In the genomic region with DNA sequence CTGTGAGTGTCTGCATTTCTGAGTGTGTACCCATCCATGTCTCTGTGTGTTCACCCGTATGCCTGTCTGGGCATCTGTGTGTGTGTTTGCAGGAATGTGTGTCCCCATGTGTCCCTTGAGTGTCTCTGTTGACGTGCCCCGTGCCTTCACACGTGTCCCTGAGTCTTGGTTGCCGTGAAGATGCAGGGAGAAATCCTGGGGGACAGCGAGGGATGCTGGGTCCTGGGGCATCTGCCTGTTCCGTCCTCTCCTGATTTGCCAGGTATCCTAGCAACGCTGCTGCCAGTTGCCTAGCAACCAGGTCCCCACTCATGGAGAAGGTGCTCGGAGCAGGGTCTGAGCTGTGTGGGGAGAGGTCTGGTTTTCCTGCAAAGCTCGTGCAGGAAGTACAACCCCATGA, we compare ENCODE assay signal across 20 cellular contexts. TPM values are rescaled to one million over a fixed set of nuclear protein-coding genes. Genes with fewer than 3 reads are reported as not detected.
DNase-seq lines count a peak whose midpoint lies in the region; ATAC-seq, FAIRE-seq and TF ChIP-seq lines count a peak whose summit lies in the region.
"Had no signal": no experiment of that assay in that cellular context is flagged by ENCODE, and none has a peak within 500 bp of the region (broad histone marks: within the 10 kb centered on the region; RNA-seq: fewer than 3 reads in every experiment).

No MANE protein-coding gene starts in this region.

- no peak overlapping the region for H3K9ac ChIP-seq in H1 (replicated peaks in 1 of 4; ENCODE audit: extremely low read depth in 1 of 4, low read depth in 3 of 4, low read length in 3 of 4)

- TF ChIP-seq EP300 in H1 (IDR thresholded peaks at IDR 0.05; ENCODE audit: borderline replicate concordance in 1 of 2, low read depth in 2 of 2, low read length in 2 of 2): no peak

- TF ChIP-seq RAD21 in H1 (IDR thresholded peaks at IDR 0.05 in 1 of 2, conservative IDR thresholded peaks at IDR 0.05 in 1 of 2; ENCODE audit: low read depth in 2 of 2, low read length in 2 of 2): no peak

- H3K27me3 Mint-ChIP-seq in activated CD8-positive, alpha-beta T cell treated with anti-CD3 and anti-CD28 coated beads for 36 hours: no peaks in the 10 kb centered on the region
- H3K27me3 Mint-ChIP-seq: central memory CD8-positive, alpha-beta T cell had no signal

- H2BK12ac ChIP-seq in H1 (ENCODE audit: low read depth, low read length): no peak overlapping the region

- H3K36me3 Mint-ChIP-seq in activated CD8-positive, alpha-beta T cell treated with anti-CD3 and anti-CD28 coated beads for 36 hours (ENCODE audit: low read depth): no peaks in the 10 kb centered on the region
- H3K36me3 Mint-ChIP-seq: activated naive CD8-positive, alpha-beta T cell treated with anti-CD3 and anti-CD28 coated beads, Interleukin-2, amount 10 ng/mL, durations not matched to agents 7 days and 5 days had no signal

- H2BK120ac ChIP-seq in H1 (replicated peaks; ENCODE audit: low read depth, low read length): no peak overlapping the region

- H3K27ac ChIP-seq in H1 (ENCODE audit: low read depth, low read length): no peak overlapping the region
- H3K27ac ChIP-seq: foreskin keratinocyte, stomach, uterus had no signal

- no peaks in the 10 kb centered on the region for H3K9me3 Mint-ChIP-seq in activated CD8-positive, alpha-beta T cell treated with anti-CD3 and anti-CD28 coated beads for 36 hours
- H3K9me3 Mint-ChIP-seq: central memory CD8-positive, alpha-beta T cell had no signal

- TF ChIP-seq CTCF in H1 (IDR thresholded peaks at IDR 0.05; ENCODE audit: control extremely low read depth in 1 of 3, insufficient read depth in 1 of 3, low read depth in 1 of 3, low read length in 3 of 3): no peak
- TF ChIP-seq CTCF in activated CD8-positive, alpha-beta T cell treated with anti-CD3 and anti-CD28 coated beads for 36 hours (IDR thresholded peaks at IDR 0.05): no peak

- H3K27ac Mint-ChIP-seq in activated CD8-positive, alpha-beta T cell treated with anti-CD3 and anti-CD28 coated beads for 36 hours: no peak overlapping the region
- H3K27ac Mint-ChIP-seq: activated naive CD8-positive, alpha-beta T cell treated with anti-CD3 and anti-CD28 coated beads, Interleukin-2, amount 10 ng/mL, durations not matched to agents 7 days and 5 days; activated T-cell treated with anti-CD3 and anti-CD28 coated beads, Interleukin-2, amount 50 U/mL, for 72 hours had no signal

- no peaks in the 10 kb centered on the region for H3K4me1 Mint-ChIP-seq in activated CD8-positive, alpha-beta T cell treated with anti-CD3 and anti-CD28 coated beads for 36 hours (ENCODE audit: low read depth)
- H3K4me1 Mint-ChIP-seq: central memory CD8-positive, alpha-beta T cell had no signal

- no peak overlapping the region for H3K56ac ChIP-seq in H1 (replicated peaks; ENCODE audit: insufficient read length, low read depth, low read length)

- H2BK15ac ChIP-seq in H1 (ENCODE audit: low read length): no peak overlapping the region

- H3K4me1 ChIP-seq in H1 (replicated peaks in 1 of 4; ENCODE audit: control insufficient read depth in 3 of 4, insufficient read depth in 4 of 4, low read length in 3 of 4): peaks cover 0 to 7% (median 2%) of the 10 kb centered on the region in 4 experiments; a peak in 4 of 7 replicates
- H3K4me1 ChIP-seq: foreskin keratinocyte, stomach, uterus had no signal

- H2AK5ac ChIP-seq in H1 (ENCODE audit: low read depth, low read length): no peak overlapping the region; the same call in 1 of the 2 replicates

- no peaks in the 10 kb centered on the region for H3K79me1 ChIP-seq in H1 (ENCODE audit: low read depth, low read length)

- H2BK20ac ChIP-seq in H1 (ENCODE audit: low read length): no peak overlapping the region

- H3K4me3 Mint-ChIP-seq in activated CD8-positive, alpha-beta T cell treated with anti-CD3 and anti-CD28 coated beads for 36 hours: no peak overlapping the region
- H3K4me3 Mint-ChIP-seq: activated naive CD8-positive, alpha-beta T cell treated with anti-CD3 and anti-CD28 coated beads, Interleukin-2, amount 10 ng/mL, durations not matched to agents 7 days and 5 days; activated T-cell treated with anti-CD3 and anti-CD28 coated beads, Interleukin-2, amount 50 U/mL, for 72 hours; central memory CD8-positive, alpha-beta T cell had no signal

- CTCF ChIA-PET in H1 (lab: Charles Lee; ENCODE audit: partially characterized antibody): interaction anchor here (1.0 to 4.5 kb wide), 5 partner anchors 12 to 52 kb away, joined by 3 to 28 read pairs (median 5); no protein-coding TSS in a partner anchor
- CTCF ChIA-PET in activated CD8-positive, alpha-beta T cell treated with anti-CD3 and anti-CD28 coated beads for 36 hours (lab: Charles Lee): no interaction called here

- H2AFZ ChIP-seq in H1 (ENCODE audit: low read length): no peak overlapping the region

- no peak overlapping the region for H4K5ac ChIP-seq in H1 (ENCODE audit: insufficient read length, low read depth, low read length)

- no peak for TF ChIP-seq POLR2A in H1 (IDR thresholded peaks at IDR 0.05; ENCODE audit: control extremely low read depth in 1 of 2, low read depth in 2 of 2, low read length in 2 of 2)

- H3K23me2 ChIP-seq in H1 (ENCODE audit: low read depth, low read length): no peaks in the 10 kb centered on the region

- no peaks in the 10 kb centered on the region for H3K79me2 ChIP-seq in H1 (ENCODE audit: control insufficient read depth in 1 of 2, insufficient read depth in 2 of 2, low read length in 2 of 2)

- no peak overlapping the region for H3K23ac ChIP-seq in H1 (ENCODE audit: insufficient read length)

- H3K27me3 ChIP-seq in H1 (replicated peaks in 1 of 4; ENCODE audit: control insufficient read depth in 3 of 4, extremely low read depth in 1 of 4, insufficient read depth in 3 of 4, low read length in 3 of 4): peaks cover under 1 to 14% (median 6%) of the 10 kb centered on the region in 4 experiments; a peak in 6 of 7 replicates
- H3K27me3 ChIP-seq: uterus had no signal

- H3K4me3 ChIP-seq in H1 (ENCODE audit: extremely low read depth in 1 of 4, insufficient read depth in 2 of 4, low read depth in 3 of 4, low read length in 4 of 4): no peak overlapping the region
- H3K4me3 ChIP-seq: stomach, uterus had no signal

- no peak overlapping the region for H2BK5ac ChIP-seq in H1 (ENCODE audit: low read depth, low read length)

- H3K9me3 ChIP-seq in H1 (ENCODE audit: insufficient read depth in 2 of 2, low read depth in 1 of 2, low read length in 1 of 2): no peaks in the 10 kb centered on the region

- no peaks in the 10 kb centered on the region for H3K36me3 ChIP-seq in H1 (ENCODE audit: control insufficient read depth in 2 of 4, insufficient read depth in 4 of 4, low read length in 3 of 4)
- H3K36me3 ChIP-seq: stomach, uterus had no signal

- no peak overlapping the region for H3K4me2 ChIP-seq in H1 (ENCODE audit: insufficient read depth in 1 of 2, low read depth in 2 of 2, low read length in 2 of 2)

- H4K8ac ChIP-seq in H1 (ENCODE audit: extremely low read depth, insufficient read depth, low read length): peak overlapping the region; percentile 35; the same call in 1 of the 2 replicates

- DNase-seq in SHP77 (lab: John Stamatoyannopoulos, UW) (peak; percentile 24 to 39), SHP77 treated with DMSO at 0.1 percent for 48 hours (lab: John Stamatoyannopoulos, UW) (no peak), NCI-H524 treated with DMSO at 0.1 percent for 48 hours (lab: John Stamatoyannopoulos, UW) (peak; percentile 47), H1 (ENCODE audit: low read depth in 1 of 2, low spot score in 2 of 2) (no peak)
- DNase-seq in activated CD8-positive, alpha-beta T cell treated with anti-CD3 and anti-CD28 coated beads for 36 hours: no peak
- DNase-seq: activated CD4-positive, alpha-beta T cell treated with anti-CD3 and anti-CD28 coated beads, Interleukin-2, amount 50 U/mL, for 4 hours; activated naive CD8-positive, alpha-beta T cell treated with anti-CD3 and anti-CD28 coated beads, Interleukin-2, amount 10 ng/mL, durations not matched to agents 7 days and 5 days; activated T-cell treated with anti-CD3 and anti-CD28 coated beads, Interleukin-2, amount 50 U/mL, for 72 hours; foreskin keratinocyte; left ventricle myocardium superior; NCI-H2029; OCI-M1; stomach; uterus had no signal

- intact Hi-C loops in activated CD8-positive, alpha-beta T cell treated with anti-CD3 and anti-CD28 coated beads for 36 hours (cut with micrococcal nuclease): no loop called here

- no peak overlapping the region for H3K4ac ChIP-seq in H1 (replicated peaks; ENCODE audit: insufficient read length, low read depth, low read length)

- POLR2A ChIA-PET in H1 (lab: Charles Lee; ENCODE audit: partially characterized antibody): no interaction called here
- POLR2A ChIA-PET in activated CD8-positive, alpha-beta T cell treated with anti-CD3 and anti-CD28 coated beads for 36 hours (lab: Charles Lee): interaction anchor here (1.4 kb wide), 1 partner anchor 9 kb away, joined by 5 read pairs; no protein-coding TSS in a partner anchor

- no peak for FAIRE-seq in H1 (lab: Jason Lieb, UNC)

- 88% methylated on average over 10 of the region's 10 CpGs; no CpG with 5 or more reads in 1 of the 2 experiments for WGBS in H1 (ENCODE audit: extremely low coverage in 1 of 2, insufficient coverage in 1 of 2, insufficient read length in 1 of 2, insufficient replicate concordance in 2 of 2, low coverage in 1 of 2, low lambda C conversion rate in 2 of 2, missing lambda C conversion rate in 1 of 2), 2 experiments

- ATAC-seq in HG03039 (IDR thresholded peaks at IDR 0.05; ENCODE audit: unreplicated experiment) (no peak), HG02884 (IDR thresholded peaks at IDR 0.05; ENCODE audit: unreplicated experiment) (no peak), GM21360 (IDR thresholded peaks at IDR 0.05; ENCODE audit: unreplicated experiment) (no peak)
- no peak for ATAC-seq in activated CD8-positive, alpha-beta T cell treated with anti-CD3 and anti-CD28 coated beads for 36 hours
- ATAC-seq: activated T-cell treated with anti-CD3 and anti-CD28 coated beads, Interleukin-2, amount 50 U/mL, for 72 hours; foreskin keratinocyte; left ventricle myocardium superior had no signal

- peaks cover 1 to 2% of the 10 kb centered on the region in 2 experiments for H4K20me1 ChIP-seq in H1 (replicated peaks in 1 of 2; ENCODE audit: control insufficient read depth in 1 of 2, insufficient read depth in 2 of 2, low read length in 2 of 2)

- H3K18ac ChIP-seq in H1 (ENCODE audit: extremely low read depth, low read length): no peak overlapping the region

- H4K91ac ChIP-seq in H1 (replicated peaks; ENCODE audit: insufficient read length, low read length): no peak overlapping the region

- no peak overlapping the region for H3K14ac ChIP-seq in H1 (ENCODE audit: insufficient read length)

RNA-seq across cellular contexts. Expression of a gene that starts 6.0 kb away (rescaled TPM):
- 0.41 and 0.52 TPM in 2 replicates for total RNA-seq in H1 (2021; fragmentation: NEBNext Ultra II Directional; extraction: Animal tissue kit (Norgen Biotek cat#: 25700))
- polyA plus RNA-seq in H1 (2011; rRNA removed): 0.53 and 0.91 TPM in 2 replicates
- polyA plus RNA-seq in H1 (2011; cell fraction: cytosol; rRNA removed): 0.65 TPM
- 0.34 TPM for polyA plus RNA-seq in H1 (2011; cell fraction: nucleus; rRNA removed)
- 0.24 TPM in 1 of 4 replicates, not detected in the others for polyA plus RNA-seq in H1 (2012, experiment 1 of 2)
- not detected for polyA plus RNA-seq in H1 (2012, experiment 2 of 2)
- polyA plus RNA-seq in H1 (2013, experiment 1 of 2): 0.20 TPM
- polyA plus RNA-seq in H1 (2013, experiment 2 of 2): 0.28 TPM
- not detected in 2 replicates for polyA minus RNA-seq in H1 (2011; rRNA and poly(A)+ RNA removed)
- not detected for polyA minus RNA-seq in H1 (2011; cell fraction: cytosol; rRNA and poly(A)+ RNA removed)
- not detected for polyA minus RNA-seq in H1 (2011; cell fraction: nucleus; rRNA and poly(A)+ RNA removed)
- total RNA-seq in activated CD8-positive, alpha-beta T cell treated with anti-CD3 and anti-CD28 coated beads for 36 hours: under 1 TPM; 0.43 TPM
- total RNA-seq: foreskin keratinocyte, left ventricle myocardium superior, pulmonary artery endothelial cell, stomach, uterus had no signal

RNA-seq across cellular contexts. Expression of a gene that starts 10.3 kb away (rescaled TPM):
- 0.52 and 0.63 TPM in 2 replicates for total RNA-seq in H1 (2021; fragmentation: NEBNext Ultra II Directional; extraction: Animal tissue kit (Norgen Biotek cat#: 25700))
- 0.98 and 2.0 TPM in 2 replicates for polyA plus RNA-seq in H1 (2011; rRNA removed)
- polyA plus RNA-seq in H1 (2011; cell fraction: cytosol; rRNA removed): 1.3 TPM
- polyA plus RNA-seq in H1 (2011; cell fraction: nucleus; rRNA removed): 2.1 TPM
- polyA plus RNA-seq in H1 (2012, experiment 1 of 2): 0.52 to 1.4 TPM (median 1.1 TPM) in 4 replicates
- polyA plus RNA-seq in H1 (2012, experiment 2 of 2): 0.81 TPM
- 0.39 TPM for polyA plus RNA-seq in H1 (2013, experiment 1 of 2)
- polyA plus RNA-seq in H1 (2013, experiment 2 of 2): 0.46 TPM
- polyA minus RNA-seq in H1 (2011; rRNA and poly(A)+ RNA removed): 1.2 and 1.4 TPM in 2 replicates
- polyA minus RNA-seq in H1 (2011; cell fraction: cytosol; rRNA and poly(A)+ RNA removed): 1.4 TPM
- 0.50 TPM for polyA minus RNA-seq in H1 (2011; cell fraction: nucleus; rRNA and poly(A)+ RNA removed)
- total RNA-seq in activated CD8-positive, alpha-beta T cell treated with anti-CD3 and anti-CD28 coated beads for 36 hours: under 1 TPM; 0.61 to 0.63 TPM

RNA-seq across cellular contexts. Expression of a gene that starts 10.8 kb away (rescaled TPM):
- 12.7 and 13.1 TPM in 2 replicates for total RNA-seq in H1 (2021; fragmentation: NEBNext Ultra II Directional; extraction: Animal tissue kit (Norgen Biotek cat#: 25700))
- 16.8 and 21.9 TPM in 2 replicates for polyA plus RNA-seq in H1 (2011; rRNA removed)
- polyA plus RNA-seq in H1 (2011; cell fraction: cytosol; rRNA removed): 14.6 TPM
- polyA plus RNA-seq in H1 (2011; cell fraction: nucleus; rRNA removed): 18.9 TPM
- 9.5 to 12.1 TPM (median 10.6 TPM) in 4 replicates for polyA plus RNA-seq in H1 (2012, experiment 1 of 2)
- 8.8 TPM for polyA plus RNA-seq in H1 (2012, experiment 2 of 2)
- polyA plus RNA-seq in H1 (2013, experiment 1 of 2): 9.0 TPM
- 8.9 TPM for polyA plus RNA-seq in H1 (2013, experiment 2 of 2)
- polyA minus RNA-seq in H1 (2011; rRNA and poly(A)+ RNA removed): 4.3 and 4.8 TPM in 2 replicates
- 8.7 TPM for polyA minus RNA-seq in H1 (2011; cell fraction: cytosol; rRNA and poly(A)+ RNA removed)
- polyA minus RNA-seq in H1 (2011; cell fraction: nucleus; rRNA and poly(A)+ RNA removed): 6.3 TPM
- total RNA-seq in activated CD8-positive, alpha-beta T cell treated with anti-CD3 and anti-CD28 coated beads for 36 hours: 10 to 100 TPM; 42.5 to 44.1 TPM

RNA-seq across cellular contexts. Expression of a gene that starts 17.2 kb away (rescaled TPM):
- total RNA-seq in H1 (2021; fragmentation: NEBNext Ultra II Directional; extraction: Animal tissue kit (Norgen Biotek cat#: 25700)): not detected in 2 replicates
- not detected in 2 replicates for polyA plus RNA-seq in H1 (2011; rRNA removed)
- polyA plus RNA-seq in H1 (2011; cell fraction: cytosol; rRNA removed): not detected
- not detected for polyA plus RNA-seq in H1 (2011; cell fraction: nucleus; rRNA removed)
- polyA plus RNA-seq in H1 (2012, experiment 1 of 2): 0.11 TPM in 1 of 4 replicates, not detected in the others
- not detected for polyA plus RNA-seq in H1 (2012, experiment 2 of 2)
- not detected for polyA plus RNA-seq in H1 (2013, experiment 1 of 2)
- polyA plus RNA-seq in H1 (2013, experiment 2 of 2): not detected
- not detected in 2 replicates for polyA minus RNA-seq in H1 (2011; rRNA and poly(A)+ RNA removed)
- not detected for polyA minus RNA-seq in H1 (2011; cell fraction: cytosol; rRNA and poly(A)+ RNA removed)
- not detected for polyA minus RNA-seq in H1 (2011; cell fraction: nucleus; rRNA and poly(A)+ RNA removed)
- total RNA-seq in activated CD8-positive, alpha-beta T cell treated with anti-CD3 and anti-CD28 coated beads for 36 hours: not detected
- total RNA-seq: activated naive CD8-positive, alpha-beta T cell treated with anti-CD3 and anti-CD28 coated beads, Interleukin-2, amount 10 ng/mL, durations not matched to agents 7 days and 5 days; activated T-cell treated with anti-CD3 and anti-CD28 coated beads, Interleukin-2, amount 50 U/mL, for 72 hours; foreskin keratinocyte; left ventricle myocardium superior; LHCN-M2; pulmonary artery endothelial cell; stomach; uterus had no signal
- polyA plus RNA-seq: foreskin keratinocyte, stomach had no signal

RNA-seq across cellular contexts. Expression of a gene that starts 27.2 kb away (rescaled TPM):
- total RNA-seq in H1 (2021; fragmentation: NEBNext Ultra II Directional; extraction: Animal tissue kit (Norgen Biotek cat#: 25700)): 41.4 and 46.3 TPM in 2 replicates
- 42.3 and 66.0 TPM in 2 replicates for polyA plus RNA-seq in H1 (2011; rRNA removed)
- 52.5 TPM for polyA plus RNA-seq in H1 (2011; cell fraction: cytosol; rRNA removed)
- 118 TPM for polyA plus RNA-seq in H1 (2011; cell fraction: nucleus; rRNA removed)
- polyA plus RNA-seq in H1 (2012, experiment 1 of 2): 34.2 to 60.1 TPM (median 48.8 TPM) in 4 replicates
- 35.4 TPM for polyA plus RNA-seq in H1 (2012, experiment 2 of 2)
- polyA plus RNA-seq in H1 (2013, experiment 1 of 2): 55.3 TPM
- polyA plus RNA-seq in H1 (2013, experiment 2 of 2): 51.7 TPM
- polyA minus RNA-seq in H1 (2011; rRNA and poly(A)+ RNA removed): 9.5 and 12.8 TPM in 2 replicates
- 14.2 TPM for polyA minus RNA-seq in H1 (2011; cell fraction: cytosol; rRNA and poly(A)+ RNA removed)
- 35.6 TPM for polyA minus RNA-seq in H1 (2011; cell fraction: nucleus; rRNA and poly(A)+ RNA removed)
- 10 to 100 TPM; 30.0 to 33.0 TPM for total RNA-seq in activated CD8-positive, alpha-beta T cell treated with anti-CD3 and anti-CD28 coated beads for 36 hours

Comparison
In these comparisons a context has a peak if more than half of its experiments do, and no peak if none do; other contexts are left out.
1. DNase-seq: peak in SHP77 (2 of 2) and NCI-H524 treated with DMSO at 0.1 percent for 48 hours (single experiment); none in SHP77 treated with DMSO at 0.1 percent for 48 hours (single experiment), H1 (0 of 2) and activated CD8-positive, alpha-beta T cell treated with anti-CD3 and anti-CD28 coated beads for 36 hours (single experiment).